ENCODE assay signal across 8 cellular contexts in the genomic region with DNA sequence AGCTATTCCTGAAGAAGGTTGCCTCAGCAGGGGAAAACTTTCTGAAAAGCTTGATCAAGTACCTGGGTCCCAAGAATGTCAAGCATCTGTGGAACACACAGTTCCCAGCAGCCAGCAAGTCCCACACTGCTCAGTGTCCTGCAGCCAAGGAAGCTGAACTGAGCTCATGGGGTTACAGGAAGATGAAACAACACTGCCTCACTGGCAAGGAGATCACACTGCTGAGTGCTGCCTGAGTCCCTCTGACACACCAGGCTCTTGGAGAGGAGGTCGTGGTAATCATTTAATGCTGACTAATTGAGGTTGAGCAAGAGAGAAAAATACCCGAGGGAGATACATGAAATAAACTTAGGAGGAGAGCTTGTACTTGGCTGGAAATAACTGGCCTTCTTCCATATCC.
DNase-seq lines count a peak whose midpoint lies in the region; ATAC-seq, FAIRE-seq and TF ChIP-seq lines count a peak whose summit lies in the region.

No MANE protein-coding gene starts in this region.

- DNase-seq in GM12891 (ENCODE audit: insufficient read length, low spot score) (no peak), Panc1 (ENCODE audit: low read depth, low spot score) (no peak), erythroblast (lab: John Stamatoyannopoulos, UW) (peak; percentile 52 to 73), mucosa of gallbladder (ENCODE audit: low spot score) (peak; percentile 72), GM10248 (ENCODE audit: extremely low spot score) (no peak), SKM-1 (lab: John Stamatoyannopoulos, UW; ENCODE audit: unreplicated experiment) (no peak)

- no peak for TF ChIP-seq CTCF in Panc1 (IDR thresholded peaks at IDR 0.05)
- no peak for TF ChIP-seq CTCF in GM10248 (IDR thresholded peaks at IDR 0.05; ENCODE audit: control extremely low read depth, extremely low read depth, low read depth, missing control alignments)

- no peaks in the 10 kb centered on the region for H3K4me1 ChIP-seq in Panc1 (ENCODE audit: control insufficient read depth, insufficient read depth, low read length)

- H3K36me3 ChIP-seq in Panc1 (ENCODE audit: control insufficient read depth, insufficient read depth, low read length): no peaks in the 10 kb centered on the region

- intact Hi-C loops in Panc1 (cut with micrococcal nuclease; ENCODE audit: unreplicated experiment): no loop called here

- peak; percentile 75; the same call in 1 of the 2 replicates for ATAC-seq in Panc1
- ATAC-seq in HG03354 (IDR thresholded peaks at IDR 0.05; ENCODE audit: poor library complexity, severe bottlenecking, unreplicated experiment): no peak
- no peak for ATAC-seq in HG03378 (IDR thresholded peaks at IDR 0.05; ENCODE audit: unreplicated experiment)

- in situ Hi-C loops in Panc1 (cut with HindIII; ENCODE audit: low pct_unique_long_range_greater_than_20kb, low sequenced_read_pairs): no loop called here

- TF ChIP-seq POLR2A in GM12891 (IDR thresholded peaks at IDR 0.05; ENCODE audit: low read depth, low read length) (no peak), erythroblast (IDR thresholded peaks at IDR 0.05; ENCODE audit: low read length) (no peak)

- no TSS peak for BruUV-seq in Panc1 (replicated peaks; lab: Mats Ljungman, UMichigan)

- FAIRE-seq in GM12891 (lab: Jason Lieb, UNC): peak; percentile 33

- H3K27ac ChIP-seq in Panc1 (ENCODE audit: low read length): no peak overlapping the region

- H3K4me3 ChIP-seq in Panc1 (ENCODE audit: low read depth in 2 of 2, low read length in 2 of 2): no peak overlapping the region

- POLR2A ChIA-PET in Panc1 (lab: Charles Lee): no interaction called here
- POLR2A ChIA-PET in GM10248 (lab: Yijun Ruan, JAX): no interaction called here

- CTCF ChIA-PET in Panc1 (lab: Charles Lee): no interaction called here
- CTCF ChIA-PET in GM10248 (lab: Yijun Ruan, JAX): interaction anchor here (0.6 to 1.7 kb wide), 3 partner anchors 22 to 44 kb away, joined by 3 to 4 read pairs (median 3); no protein-coding TSS in a partner anchor

- no peaks in the 10 kb centered on the region for H3K27me3 ChIP-seq in Panc1 (ENCODE audit: control insufficient read depth, insufficient read depth, low read length)

- no peaks in the 10 kb centered on the region for H3K9me3 ChIP-seq in Panc1 (ENCODE audit: control insufficient read depth, insufficient read depth, low read depth, low read length)

TF ChIP-seq in GM12891, 5 proteins besides CTCF, POLR2A, EP300 and RAD21:
- TF ChIP-seq POLR2AphosphoS5 (IDR thresholded peaks at IDR 0.05; ENCODE audit: low read depth, low read length) (no peak), SPI1 (IDR thresholded peaks at IDR 0.05; ENCODE audit: low read depth, low read length) (no peak), PAX5 (IDR thresholded peaks at IDR 0.05; ENCODE audit: insufficient read depth, low read length, severe bottlenecking) (no peak), TAF1 (IDR thresholded peaks at IDR 0.05; ENCODE audit: low read depth, low read length) (no peak), POU2F2 (IDR thresholded peaks at IDR 0.05; ENCODE audit: low read depth, low read length) (no peak)

Comparison
In these comparisons a context has a peak if more than half of its experiments do, and no peak if none do; other contexts are left out.
1. DNase-seq: peak in erythroblast (2 of 2) and mucosa of gallbladder (single experiment); none in GM12891 (single experiment), Panc1 (single experiment), GM10248 (single experiment) and SKM-1 (single experiment).